ENCODE assay signal across 1 cellular context in the genomic region with DNA sequence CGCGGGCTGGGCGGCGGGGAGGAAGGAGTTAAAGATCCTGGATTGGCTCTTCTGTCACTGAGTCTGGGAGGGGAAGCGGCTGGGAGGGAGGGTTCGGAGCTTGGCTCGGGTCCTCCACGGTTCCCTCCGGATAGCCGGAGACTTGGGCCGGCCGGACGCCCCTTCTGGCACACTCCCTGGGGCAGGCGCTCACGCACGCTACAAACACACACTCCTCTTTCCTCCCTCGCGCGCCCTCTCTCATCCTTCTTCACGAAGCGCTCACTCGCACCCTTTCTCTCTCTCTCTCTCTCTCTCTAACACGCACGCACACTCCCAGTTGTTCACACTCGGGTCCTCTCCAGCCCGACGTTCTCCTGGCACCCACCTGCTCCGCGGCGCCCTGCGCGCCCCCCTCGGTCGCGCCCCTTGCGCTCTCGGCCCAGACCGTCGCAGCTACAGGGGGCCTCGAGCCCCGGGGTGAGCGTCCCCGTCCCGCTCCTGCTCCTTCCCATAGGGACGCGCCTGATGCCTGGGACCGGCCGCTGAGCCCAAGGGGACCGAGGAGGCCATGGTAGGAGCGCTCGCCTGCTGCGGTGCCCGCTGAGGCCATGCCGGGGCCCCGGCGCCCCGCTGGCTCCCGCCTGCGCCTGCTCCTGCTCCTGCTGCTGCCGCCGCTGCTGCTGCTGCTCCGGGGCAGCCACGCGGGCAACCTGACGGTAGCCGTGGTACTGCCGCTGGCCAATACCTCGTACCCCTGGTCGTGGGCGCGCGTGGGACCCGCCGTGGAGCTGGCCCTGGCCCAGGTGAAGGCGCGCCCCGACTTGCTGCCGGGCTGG.
TF ChIP-seq lines count a peak whose summit lies in the region.

TSS of gene NPR1 (plus strand) at position 170 of the 818 bp plus-strand sequence. CDS start at position 591, 421 bp downstream.

TF ChIP-seq in HepG2, 621 proteins besides CTCF, POLR2A, EP300 and RAD21 (continued from another document and continues in another):
- TF ChIP-seq, protein P1, sequence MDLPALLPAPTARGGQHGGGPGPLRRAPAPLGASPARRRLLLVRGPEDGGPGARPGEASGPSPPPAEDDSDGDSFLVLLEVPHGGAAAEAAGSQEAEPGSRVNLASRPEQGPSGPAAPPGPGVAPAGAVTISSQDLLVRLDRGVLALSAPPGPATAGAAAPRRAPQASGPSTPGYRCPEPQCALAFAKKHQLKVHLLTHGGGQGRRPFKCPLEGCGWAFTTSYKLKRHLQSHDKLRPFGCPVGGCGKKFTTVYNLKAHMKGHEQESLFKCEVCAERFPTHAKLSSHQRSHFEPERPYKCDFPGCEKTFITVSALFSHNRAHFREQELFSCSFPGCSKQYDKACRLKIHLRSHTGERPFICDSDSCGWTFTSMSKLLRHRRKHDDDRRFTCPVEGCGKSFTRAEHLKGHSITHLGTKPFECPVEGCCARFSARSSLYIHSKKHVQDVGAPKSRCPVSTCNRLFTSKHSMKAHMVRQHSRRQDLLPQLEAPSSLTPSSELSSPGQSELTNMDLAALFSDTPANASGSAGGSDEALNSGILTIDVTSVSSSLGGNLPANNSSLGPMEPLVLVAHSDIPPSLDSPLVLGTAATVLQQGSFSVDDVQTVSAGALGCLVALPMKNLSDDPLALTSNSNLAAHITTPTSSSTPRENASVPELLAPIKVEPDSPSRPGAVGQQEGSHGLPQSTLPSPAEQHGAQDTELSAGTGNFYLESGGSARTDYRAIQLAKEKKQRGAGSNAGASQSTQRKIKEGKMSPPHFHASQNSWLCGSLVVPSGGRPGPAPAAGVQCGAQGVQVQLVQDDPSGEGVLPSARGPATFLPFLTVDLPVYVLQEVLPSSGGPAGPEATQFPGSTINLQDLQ (CRISPR knock-in tag; IDR thresholded peaks at IDR 0.05): no peak
- TF ChIP-seq REL (CRISPR knock-in tag; conservative IDR thresholded peaks at IDR 0.05) (0 out of 2 replicates have a peak, but pooled peaks have one; percentile 45), AGO2 (optimal IDR thresholded peaks at IDR 0.05; ENCODE audit: low read depth, low read length) (no peak), ZMYM4 (CRISPR knock-in tag; IDR thresholded peaks at IDR 0.05) (0 out of 2 replicates have a peak, but pooled peaks have one; percentile 20), TAF15 (IDR thresholded peaks at IDR 0.05; ENCODE audit: low read depth, low read length, poor library complexity, severe bottlenecking) (peak; percentile 55), HNRNPK (IDR thresholded peaks at IDR 0.05; ENCODE audit: low read depth, low read length, poor library complexity, severe bottlenecking) (no peak), ZBTB10 (CRISPR knock-in tag; IDR thresholded peaks at IDR 0.05; ENCODE audit: borderline replicate concordance) (no peak), ZC3H13 (CRISPR knock-in tag; IDR thresholded peaks at IDR 0.05) (peak; percentile 68; the same call in 1 of the 2 replicates), RBFOX2 (IDR thresholded peaks at IDR 0.05; ENCODE audit: low read depth, low read length) (no peak), ZNF775 (CRISPR knock-in tag; IDR thresholded peaks at IDR 0.05; ENCODE audit: borderline replicate concordance) (no peak), NFE2L2 (IDR thresholded peaks at IDR 0.05; ENCODE audit: low read length) (no peak), HINFP (CRISPR knock-in tag; IDR thresholded peaks at IDR 0.05; ENCODE audit: low read depth) (no peak), UBTF (CRISPR knock-in tag; IDR thresholded peaks at IDR 0.05) (peak; percentile 79; the same call in 1 of the 2 replicates), ZNF335 (CRISPR knock-in tag; IDR thresholded peaks at IDR 0.05) (no peak), ZFP36L2 (CRISPR knock-in tag; IDR thresholded peaks at IDR 0.05) (no peak), MXD1 (CRISPR knock-in tag; IDR thresholded peaks at IDR 0.05) (0 out of 2 replicates have a peak, but pooled peaks have one; percentile 10), SOX13 (IDR thresholded peaks at IDR 0.05) (no peak), SOX13 (CRISPR knock-in tag; conservative IDR thresholded peaks at IDR 0.05 in 1 of 2, IDR thresholded peaks at IDR 0.05 in 1 of 2) (no peak), ZNF503 (CRISPR knock-in tag; IDR thresholded peaks at IDR 0.05) (no peak), MIER2 (CRISPR knock-in tag; IDR thresholded peaks at IDR 0.05) (no peak), RFX1 (IDR thresholded peaks at IDR 0.05) (no peak), STAT5B (CRISPR knock-in tag; IDR thresholded peaks at IDR 0.05) (no peak), ZNF414 (CRISPR knock-in tag; IDR thresholded peaks at IDR 0.05) (0 out of 2 replicates have a peak, but pooled peaks have one; percentile 28), PHF21A (CRISPR knock-in tag; IDR thresholded peaks at IDR 0.05) (peak; percentile 16; the same call in 1 of the 2 replicates), SKI (IDR thresholded peaks at IDR 0.05; ENCODE audit: partially characterized antibody) (no peak), ZNF792 (CRISPR knock-in tag; IDR thresholded peaks at IDR 0.05) (no peak), FOXC1 (CRISPR knock-in tag; IDR thresholded peaks at IDR 0.05; ENCODE audit: borderline replicate concordance) (0 out of 2 replicates have a peak, but pooled peaks have one; percentile 35)
- TF ChIP-seq, protein P2, sequence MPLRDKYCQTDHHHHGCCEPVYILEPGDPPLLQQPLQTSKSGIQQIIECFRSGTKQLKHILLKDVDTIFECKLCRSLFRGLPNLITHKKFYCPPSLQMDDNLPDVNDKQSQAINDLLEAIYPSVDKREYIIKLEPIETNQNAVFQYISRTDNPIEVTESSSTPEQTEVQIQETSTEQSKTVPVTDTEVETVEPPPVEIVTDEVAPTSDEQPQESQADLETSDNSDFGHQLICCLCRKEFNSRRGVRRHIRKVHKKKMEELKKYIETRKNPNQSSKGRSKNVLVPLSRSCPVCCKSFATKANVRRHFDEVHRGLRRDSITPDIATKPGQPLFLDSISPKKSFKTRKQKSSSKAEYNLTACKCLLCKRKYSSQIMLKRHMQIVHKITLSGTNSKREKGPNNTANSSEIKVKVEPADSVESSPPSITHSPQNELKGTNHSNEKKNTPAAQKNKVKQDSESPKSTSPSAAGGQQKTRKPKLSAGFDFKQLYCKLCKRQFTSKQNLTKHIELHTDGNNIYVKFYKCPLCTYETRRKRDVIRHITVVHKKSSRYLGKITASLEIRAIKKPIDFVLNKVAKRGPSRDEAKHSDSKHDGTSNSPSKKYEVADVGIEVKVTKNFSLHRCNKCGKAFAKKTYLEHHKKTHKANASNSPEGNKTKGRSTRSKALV (CRISPR knock-in tag; IDR thresholded peaks at IDR 0.05): peak; percentile 98
- TF ChIP-seq, protein P3, sequence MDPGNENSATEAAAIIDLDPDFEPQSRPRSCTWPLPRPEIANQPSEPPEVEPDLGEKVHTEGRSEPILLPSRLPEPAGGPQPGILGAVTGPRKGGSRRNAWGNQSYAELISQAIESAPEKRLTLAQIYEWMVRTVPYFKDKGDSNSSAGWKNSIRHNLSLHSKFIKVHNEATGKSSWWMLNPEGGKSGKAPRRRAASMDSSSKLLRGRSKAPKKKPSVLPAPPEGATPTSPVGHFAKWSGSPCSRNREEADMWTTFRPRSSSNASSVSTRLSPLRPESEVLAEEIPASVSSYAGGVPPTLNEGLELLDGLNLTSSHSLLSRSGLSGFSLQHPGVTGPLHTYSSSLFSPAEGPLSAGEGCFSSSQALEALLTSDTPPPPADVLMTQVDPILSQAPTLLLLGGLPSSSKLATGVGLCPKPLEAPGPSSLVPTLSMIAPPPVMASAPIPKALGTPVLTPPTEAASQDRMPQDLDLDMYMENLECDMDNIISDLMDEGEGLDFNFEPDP (CRISPR knock-in tag; conservative IDR thresholded peaks at IDR 0.05): 0 out of 2 replicates have a peak, but pooled peaks have one; percentile 33
- TF ChIP-seq, protein P4, sequence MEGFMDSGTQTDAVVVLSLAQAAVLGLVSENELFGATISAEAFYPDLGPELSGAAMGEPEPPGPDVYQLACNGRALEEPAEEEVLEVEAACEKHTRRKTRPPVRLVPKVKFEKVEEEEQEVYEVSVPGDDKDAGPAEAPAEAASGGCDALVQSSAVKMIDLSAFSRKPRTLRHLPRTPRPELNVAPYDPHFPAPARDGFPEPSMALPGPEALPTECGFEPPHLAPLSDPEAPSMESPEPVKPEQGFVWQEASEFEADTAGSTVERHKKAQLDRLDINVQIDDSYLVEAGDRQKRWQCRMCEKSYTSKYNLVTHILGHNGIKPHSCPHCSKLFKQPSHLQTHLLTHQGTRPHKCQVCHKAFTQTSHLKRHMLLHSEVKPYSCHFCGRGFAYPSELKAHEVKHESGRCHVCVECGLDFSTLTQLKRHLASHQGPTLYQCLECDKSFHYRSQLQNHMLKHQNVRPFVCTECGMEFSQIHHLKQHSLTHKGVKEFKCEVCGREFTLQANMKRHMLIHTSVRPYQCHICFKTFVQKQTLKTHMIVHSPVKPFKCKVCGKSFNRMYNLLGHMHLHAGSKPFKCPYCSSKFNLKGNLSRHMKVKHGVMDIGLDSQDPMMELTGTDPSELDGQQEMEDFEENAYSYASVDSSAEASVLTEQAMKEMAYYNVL (CRISPR knock-in tag; IDR thresholded peaks at IDR 0.05; ENCODE audit: borderline replicate concordance): no peak
- TF ChIP-seq, protein P5, sequence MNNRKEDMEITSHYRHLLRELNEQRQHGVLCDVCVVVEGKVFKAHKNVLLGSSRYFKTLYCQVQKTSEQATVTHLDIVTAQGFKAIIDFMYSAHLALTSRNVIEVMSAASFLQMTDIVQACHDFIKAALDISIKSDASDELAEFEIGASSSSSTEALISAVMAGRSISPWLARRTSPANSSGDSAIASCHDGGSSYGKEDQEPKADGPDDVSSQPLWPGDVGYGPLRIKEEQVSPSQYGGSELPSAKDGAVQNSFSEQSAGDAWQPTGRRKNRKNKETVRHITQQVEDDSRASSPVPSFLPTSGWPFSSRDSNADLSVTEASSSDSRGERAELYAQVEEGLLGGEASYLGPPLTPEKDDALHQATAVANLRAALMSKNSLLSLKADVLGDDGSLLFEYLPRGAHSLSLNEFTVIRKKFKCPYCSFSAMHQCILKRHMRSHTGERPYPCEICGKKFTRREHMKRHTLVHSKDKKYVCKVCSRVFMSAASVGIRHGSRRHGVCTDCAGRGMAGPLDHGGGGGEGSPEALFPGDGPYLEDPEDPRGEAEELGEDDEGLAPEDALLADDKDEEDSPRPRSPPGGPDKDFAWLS (CRISPR knock-in tag; IDR thresholded peaks at IDR 0.05; ENCODE audit: borderline replicate concordance): no peak
